ENCODE assay signal across 20 cellular contexts in the genomic region with DNA sequence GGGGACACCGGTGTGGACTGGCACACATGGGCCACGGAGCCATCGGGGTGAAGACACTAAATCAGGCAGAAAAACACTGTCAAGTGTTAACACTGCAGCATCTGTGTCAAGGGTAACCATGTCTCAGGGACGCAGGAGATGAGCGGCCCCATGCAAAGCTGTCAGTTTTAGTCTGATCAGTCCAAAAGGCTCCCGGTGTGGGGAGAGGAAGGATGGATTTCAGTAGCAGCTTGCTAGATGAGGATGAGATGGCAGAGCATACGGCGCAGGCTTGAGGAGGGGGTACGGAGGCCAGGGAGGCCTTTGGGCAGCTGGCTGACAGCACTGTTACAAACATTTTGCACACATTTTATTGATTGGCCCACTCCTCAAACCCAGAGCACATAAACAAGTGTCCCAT.
DNase-seq lines count a peak whose midpoint lies in the region; ATAC-seq and TF ChIP-seq lines count a peak whose summit lies in the region.
"Had no signal": no experiment of that assay in that cellular context is flagged by ENCODE, and none has a peak within 500 bp of the region (broad histone marks: within the 10 kb centered on the region; RNA-seq: fewer than 3 reads in every experiment).

No MANE protein-coding gene starts in this region.

- in situ Hi-C loops in G401 (cut with HindIII; ENCODE audit: low sequenced_read_pairs), result no loop called here

- no peaks in the 10 kb centered on the region for H3K27me3 Mint-ChIP-seq in central memory CD8-positive, alpha-beta T cell
- H3K27me3 Mint-ChIP-seq in neural crest cell (ENCODE audit: low read depth), result no peaks in the 10 kb centered on the region
- H3K27me3 Mint-ChIP-seq: CD4-positive, alpha-beta T cell had no signal

- H3K4me1 Mint-ChIP-seq in central memory CD8-positive, alpha-beta T cell, result peaks cover 12% of the 10 kb centered on the region
- peaks cover 46% of the 10 kb centered on the region for H3K4me1 Mint-ChIP-seq in neural crest cell

- ATAC-seq in central memory CD8-positive, alpha-beta T cell (replicated peaks; ENCODE audit: extremely low read depth, poor library complexity, severe bottlenecking), result no peak
- ATAC-seq in GM21515 (IDR thresholded peaks at IDR 0.05; ENCODE audit: unreplicated experiment), result no peak
- ATAC-seq: A549, GM12878 had no signal

- H3K27ac Mint-ChIP-seq in central memory CD8-positive, alpha-beta T cell (ENCODE audit: low read depth), result peak overlapping the region; percentile 61
- peak overlapping the region; percentile 64 for H3K27ac Mint-ChIP-seq in neural crest cell (ENCODE audit: unreplicated experiment)
- H3K27ac Mint-ChIP-seq: CD4-positive, alpha-beta T cell; GM23338 had no signal

- DNase-seq in G401 (ENCODE audit: low spot score), result peak; percentile 55
- peak; percentile 85 for DNase-seq in NCI-H82 (lab: John Stamatoyannopoulos, UW)
- DNase-seq in central memory CD8-positive, alpha-beta T cell (ENCODE audit: low spot score in 2 of 2), result no peak
- DNase-seq in neural crest cell (ENCODE audit: low read depth, low spot score), result no peak
- DNase-seq in NCI-H526 treated with DMSO at 0.1 percent for 48 hours (lab: John Stamatoyannopoulos, UW), result no peak
- DNase-seq in GF-D8 (lab: John Stamatoyannopoulos, UW), result no peak
- no peak for DNase-seq in kidney glomerular epithelial cell (lab: John Stamatoyannopoulos, UW)
- DNase-seq: CD4-positive, alpha-beta T cell; DMS153; NCI-H1105; NCI-H2081 treated with DMSO at 0.1 percent for 48 hours; NCI-H226; NCI-H69; NK-92 treated with Interleukin-12 subunit alpha and Interleukin-12 subunit beta, amount 100 ng/mL, for 24 hours; SHP77 treated with DMSO at 0.1 percent for 48 hours; SK-N-SH had no signal

- H3K4me3 Mint-ChIP-seq in central memory CD8-positive, alpha-beta T cell, result no peak overlapping the region
- H3K4me3 Mint-ChIP-seq in neural crest cell, result no peak overlapping the region
- H3K4me3 Mint-ChIP-seq: CD4-positive, alpha-beta T cell; GM23338 had no signal

- no peak for TF ChIP-seq CTCF in neural crest cell (conservative IDR thresholded peaks at IDR 0.05)

- H3K9me3 Mint-ChIP-seq in central memory CD8-positive, alpha-beta T cell, result no peaks in the 10 kb centered on the region
- H3K9me3 Mint-ChIP-seq in neural crest cell, result no peaks in the 10 kb centered on the region
- H3K9me3 Mint-ChIP-seq: CD4-positive, alpha-beta T cell; GM23338 had no signal

- H3K36me3 Mint-ChIP-seq in central memory CD8-positive, alpha-beta T cell (ENCODE audit: insufficient read depth), result peaks cover 5% of the 10 kb centered on the region
- H3K36me3 Mint-ChIP-seq in neural crest cell (ENCODE audit: low read depth), result no peaks in the 10 kb centered on the region

Comparison
In these comparisons a context has a peak if more than half of its experiments do, and no peak if none do; other contexts are left out.
1. DNase-seq: peak in G401 (single experiment) and NCI-H82 (single experiment); none in central memory CD8-positive, alpha-beta T cell (0 of 2), neural crest cell (single experiment), NCI-H526 treated with DMSO at 0.1 percent for 48 hours (single experiment), GF-D8 (single experiment) and kidney glomerular epithelial cell (single experiment).